In the genomic region with DNA sequence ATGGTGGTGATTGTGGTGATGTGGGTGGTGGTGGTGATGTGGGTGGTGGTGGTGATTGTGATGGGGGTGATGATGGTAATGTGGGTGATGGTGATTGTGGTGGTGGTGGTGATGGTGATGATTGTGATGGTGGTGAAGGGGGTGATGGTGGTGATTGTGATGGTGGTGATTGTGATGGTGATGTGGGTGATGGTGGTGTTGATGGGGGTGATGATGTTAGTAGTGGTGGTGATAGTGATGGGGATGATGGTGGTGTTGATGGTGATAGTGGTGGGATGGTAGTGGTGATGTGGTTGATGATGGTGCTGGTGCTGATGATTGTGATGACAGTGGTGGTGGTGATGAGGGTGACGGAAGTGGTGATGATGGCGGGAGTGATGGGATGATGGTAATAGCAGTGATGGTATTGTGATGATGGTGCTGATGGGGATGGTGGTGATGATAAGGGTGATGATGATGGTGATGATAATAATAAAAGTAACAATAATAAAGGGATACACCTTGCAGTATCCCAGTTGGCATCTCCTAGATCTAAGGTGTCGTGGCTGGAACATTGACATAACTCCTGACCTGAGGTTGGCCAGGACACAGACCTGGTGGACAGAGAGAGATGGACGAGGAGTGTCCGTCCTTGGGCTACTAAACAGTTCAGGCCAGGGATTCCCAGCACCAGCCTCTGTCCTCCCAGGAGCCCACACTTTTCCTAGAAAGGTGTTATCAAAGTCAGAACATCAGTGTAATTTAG, we compare ENCODE assay signal across 16 cellular contexts.
"Had no signal": no experiment of that assay in that cellular context is flagged by ENCODE, and none has a peak within 500 bp of the region (broad histone marks: within the 10 kb centered on the region; RNA-seq: fewer than 3 reads in every experiment).

No MANE protein-coding gene starts in this region.

- H3K9me3 Mint-ChIP-seq: activated B cell treated with CpG ODN at 0.5 μM for 24 hours; activated naive CD4-positive, alpha-beta T cell treated with anti-CD3 and anti-CD28 coated beads, Interleukin-2, amount 10 ng/mL, durations not matched to agents 7 days and 5 days; activated T-helper 2 cell treated with anti-CD3 and anti-CD28 coated beads, Interferon-gamma antibody, Interleukin-2, Interleukin-4, amounts not matched to agents 10 μg/mL and 5 μg/mL and 100 μg/mL, durations not matched to agents 14 hours and 24 hours and 36 hours; dendritic cell treated with granulocyte-macrophage colony-stimulating factor and Interleukin-4, amounts not matched to agents 40 ng/mL and 50 ng/mL, for 4 days; endodermal cell; nephron; T-helper 1 cell treated with Interleukin-12 subunit alpha and Interleukin-12 subunit beta and Interleukin-4 antibody, amounts not matched to agents 30 μg/mL and 1 μg/mL, for 36 hours had no signal

- H3K4me3 ChIP-seq: hepatocyte, lung, ovary, tibial artery had no signal

- H3K27ac Mint-ChIP-seq: activated naive CD4-positive, alpha-beta T cell treated with anti-CD3 and anti-CD28 coated beads, Interleukin-2, amount 10 ng/mL, durations not matched to agents 7 days and 5 days; activated T-helper 2 cell treated with anti-CD3 and anti-CD28 coated beads, Interferon-gamma antibody, Interleukin-2, Interleukin-4, amounts not matched to agents 10 μg/mL and 5 μg/mL and 100 μg/mL, durations not matched to agents 14 hours and 24 hours and 36 hours; dendritic cell treated with granulocyte-macrophage colony-stimulating factor and Interleukin-4, amounts not matched to agents 40 ng/mL and 50 ng/mL, for 4 days; endodermal cell; T-helper 1 cell treated with Interleukin-12 subunit alpha and Interleukin-12 subunit beta and Interleukin-4 antibody, amounts not matched to agents 30 μg/mL and 1 μg/mL, for 36 hours had no signal

- FAIRE-seq: TTC549 had no signal

- H3K36me3 ChIP-seq: ovary had no signal

- H3K27me3 ChIP-seq: hepatocyte, ovary, tibial artery had no signal

- DNase-seq: activated B cell treated with CpG ODN at 0.5 μM for 24 hours; activated naive CD4-positive, alpha-beta T cell treated with anti-CD3 and anti-CD28 coated beads, Interleukin-2, amount 10 ng/mL, durations not matched to agents 7 days and 5 days; cerebellar nuclear complex; endodermal cell; erythroblast; ovary; stimulated activated CD4-positive, alpha-beta T cell treated with anti-CD3 and anti-CD28 coated beads, Interleukin-15, amount 100 ng/mL, for 24 hours; stimulated activated CD4-positive, alpha-beta T cell treated with anti-CD3 and anti-CD28 coated beads, Interleukin-4, amount 100 ng/mL, for 24 hours; tibial artery had no signal

- H3K27ac ChIP-seq: hepatocyte, ovary, tibial artery had no signal

- H3K27me3 Mint-ChIP-seq: activated B cell treated with CpG ODN at 0.5 μM for 24 hours; activated naive CD4-positive, alpha-beta T cell treated with anti-CD3 and anti-CD28 coated beads, Interleukin-2, amount 10 ng/mL, durations not matched to agents 7 days and 5 days; dendritic cell treated with granulocyte-macrophage colony-stimulating factor and Interleukin-4, amounts not matched to agents 40 ng/mL and 50 ng/mL, for 4 days had no signal

- H3K4me1 Mint-ChIP-seq: endodermal cell had no signal

- H3K9me3 ChIP-seq: ovary, tibial artery had no signal

- H3K4me3 Mint-ChIP-seq: activated B cell treated with CpG ODN at 0.5 μM for 24 hours; activated naive CD4-positive, alpha-beta T cell treated with anti-CD3 and anti-CD28 coated beads, Interleukin-2, amount 10 ng/mL, durations not matched to agents 7 days and 5 days; dendritic cell treated with granulocyte-macrophage colony-stimulating factor and Interleukin-4, amounts not matched to agents 40 ng/mL and 50 ng/mL, for 4 days; endodermal cell; nephron; T-helper 1 cell treated with Interleukin-12 subunit alpha and Interleukin-12 subunit beta and Interleukin-4 antibody, amounts not matched to agents 30 μg/mL and 1 μg/mL, for 36 hours had no signal
